10 cellular contexts compared by ENCODE assay signal in genomic region chr15:51801391-51801835, GRCh38. TPM values are rescaled to one million over a fixed set of nuclear protein-coding genes. Genes with fewer than 3 reads are reported as not detected.
DNase-seq lines count a peak whose midpoint lies in the region; ATAC-seq and TF ChIP-seq lines count a peak whose summit lies in the region.
"Had no signal": no experiment of that assay in that cellular context is flagged by ENCODE, and none has a peak within 500 bp of the region (broad histone marks: within the 10 kb centered on the region; RNA-seq: fewer than 3 reads in every experiment).

No MANE protein-coding gene starts in this region.

- H3K27me3 Mint-ChIP-seq in immature natural killer cell (ENCODE audit: low read depth in 3 of 3) = peaks cover 0 to 2% (median 1%) of the 10 kb centered on the region in 3 donors

- H3K4me3 ChIP-seq in OCI-LY3 (ENCODE audit: low read length) (no peak overlapping the region), fibroblast of villous mesenchyme (ENCODE audit: low read depth, low read length) (no peak overlapping the region), spleen (no peak overlapping the region)

- no peak for ATAC-seq in HG03565 (IDR thresholded peaks at IDR 0.05; ENCODE audit: unreplicated experiment)

- H3K79me2 ChIP-seq in OCI-LY3 (ENCODE audit: low read length) = no peaks in the 10 kb centered on the region

- no peak for TF ChIP-seq POLR2A in spleen (IDR thresholded peaks at IDR 0.05)

- H3K9ac ChIP-seq in OCI-LY3 (ENCODE audit: low read length) = no peak overlapping the region

- H3K4me1 ChIP-seq in OCI-LY3 (ENCODE audit: low read length) = no peaks in the 10 kb centered on the region
- peaks cover 0 to 18% (median 5%) of the 10 kb centered on the region in 6 donors for H3K4me1 ChIP-seq in spleen

- H2AFZ ChIP-seq in OCI-LY3 (ENCODE audit: low read depth, low read length) = no peak overlapping the region

- H3K27ac ChIP-seq in OCI-LY3 (ENCODE audit: low read length) (no peak overlapping the region), spleen (no peak overlapping the region)

- peaks cover 5 to 11% (median 5%) of the 10 kb centered on the region in 3 donors for H3K36me3 Mint-ChIP-seq in immature natural killer cell

- DNase-seq in NCI-H2227 (lab: John Stamatoyannopoulos, UW; ENCODE audit: unreplicated experiment) = peak; percentile 10
- DNase-seq in NCI-H2227 treated with DMSO at 0.1 percent for 48 hours (lab: John Stamatoyannopoulos, UW) = no peak
- peak; percentile 11 for DNase-seq in fibroblast of villous mesenchyme (ENCODE audit: low read depth)
- no peak for DNase-seq in spleen
- DNase-seq in immature natural killer cell = no peak
- DNase-seq in middle frontal gyrus (ENCODE audit: extremely low spot score, low spot score) = no peak
- DNase-seq: NCI-H774 had no signal

- H3K4me2 ChIP-seq in OCI-LY3 (ENCODE audit: low read length) = no peak overlapping the region

- H3K27me3 ChIP-seq in OCI-LY3 (ENCODE audit: low read depth, low read length) = no peaks in the 10 kb centered on the region
- H3K27me3 ChIP-seq in spleen (replicated peaks in 1 of 7) = no peaks in the 10 kb centered on the region

- intact Hi-C loops in spleen (cut with DNase I; ENCODE audit: low total_unique reads) = no loop called here

- TF ChIP-seq CTCF in OCI-LY3 (IDR thresholded peaks at IDR 0.05; ENCODE audit: low read depth, low read length) (peak; percentile 61), fibroblast of villous mesenchyme (IDR thresholded peaks at IDR 0.05; ENCODE audit: insufficient read depth, low read depth, low read length) (peak; percentile 70), spleen (IDR thresholded peaks at IDR 0.05 in 8 of 11, conservative IDR thresholded peaks at IDR 0.05 in 3 of 11) (peak in 8 of 11 experiments; percentile 24 to 59 (median 52))

- H3K9me3 ChIP-seq in OCI-LY3 (ENCODE audit: insufficient read depth, low read length) (no peaks in the 10 kb centered on the region), spleen (no peaks in the 10 kb centered on the region)

- no peak overlapping the region for H3K4me3 Mint-ChIP-seq in immature natural killer cell
- H3K4me3 Mint-ChIP-seq: CD14-positive monocyte had no signal

- no peak overlapping the region for H3K27ac Mint-ChIP-seq in immature natural killer cell

- no peaks in the 10 kb centered on the region for H4K20me1 ChIP-seq in OCI-LY3 (ENCODE audit: insufficient read depth, low read length)

- no peaks in the 10 kb centered on the region for H3K9me3 Mint-ChIP-seq in immature natural killer cell
- H3K9me3 Mint-ChIP-seq: CD14-positive monocyte had no signal

- H3K36me3 ChIP-seq in OCI-LY3 (replicated peaks; ENCODE audit: low read depth, low read length) (no peaks in the 10 kb centered on the region), spleen (peaks cover 0 to 49% (median 11%) of the 10 kb centered on the region in 6 donors)

- no peaks in the 10 kb centered on the region for H3K4me1 Mint-ChIP-seq in immature natural killer cell
- H3K4me1 Mint-ChIP-seq: CD14-positive monocyte had no signal

- 65 to 78% (median 72%) methylated on average over 3 of the region's 3 CpGs for WGBS in spleen, 5 donors

RNA-seq across cellular contexts. Expression of gene TMOD3, which starts 28.0 kb away (rescaled TPM):
- total RNA-seq in fibroblast of villous mesenchyme (56.0 and 100 TPM in 2 replicates), spleen (10 to 100 TPM; 33.2 to 65.5 (median 55.5) TPM)
- polyA plus RNA-seq in spleen (10 to 100 TPM in 2 of 3 donors, 1 to 10 TPM in 1; 8.9 to 12.4 (median 10.7) TPM), immature natural killer cell (10 to 100 TPM; 28.9 to 50.9 (median 38.7) TPM)

RNA-seq across cellular contexts. Expression of gene TMOD2, which starts 50.0 kb away (rescaled TPM):
- total RNA-seq in fibroblast of villous mesenchyme (5.2 and 7.3 TPM in 2 replicates), spleen (10 to 100 TPM in 6 of 7 donors, 1 to 10 TPM in 1; 9.0 to 21.1 (median 15.9) TPM)
- polyA plus RNA-seq in spleen (1 to 10 TPM; 1.3 to 2.6 (median 1.6) TPM), immature natural killer cell (under 1 TPM; 0.18 to 0.27 (median 0.23) TPM)

Comparison
In these comparisons a context has a peak if more than half of its experiments do, and no peak if none do; other contexts are left out.
1. DNase-seq: peak in NCI-H2227 (single experiment) and fibroblast of villous mesenchyme (single experiment); none in NCI-H2227 treated with DMSO at 0.1 percent for 48 hours (single experiment), spleen (single experiment), immature natural killer cell (0 of 3) and middle frontal gyrus (single experiment).
2. Peak in every context shown above with its lines, with median percentiles within 50 percentile points of each other: CTCF ChIP-seq.